ENCODE assay signal across 20 cellular contexts in the genomic region with DNA sequence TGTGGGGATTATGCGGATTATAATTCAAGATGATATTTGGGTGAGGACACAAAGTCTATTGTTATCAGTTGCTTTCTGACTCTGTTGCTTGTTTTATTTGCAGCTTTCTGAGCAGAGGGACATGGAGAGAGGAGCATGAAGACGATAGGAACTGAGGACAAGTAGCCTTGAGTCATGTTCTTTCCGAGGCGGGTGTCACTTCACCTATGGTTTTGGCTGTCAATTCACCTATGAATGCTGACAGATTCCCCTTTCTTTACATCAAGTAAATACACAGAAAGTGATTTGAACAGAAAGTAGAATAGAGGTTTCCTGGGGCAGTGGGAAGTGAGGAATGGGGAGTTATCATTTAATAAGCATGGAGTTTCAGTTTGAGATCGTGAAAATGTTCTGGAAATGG.
"Had no signal": no experiment of that assay in that cellular context is flagged by ENCODE, and none has a peak within 500 bp of the region (broad histone marks: within the 10 kb centered on the region; RNA-seq: fewer than 3 reads in every experiment).

No MANE protein-coding gene starts in this region.

- DNase-seq: activated naive CD8-positive, alpha-beta T cell treated with anti-CD3 and anti-CD28 coated beads, Interleukin-2, amount 10 ng/mL, durations not matched to agents 7 days and 5 days; anterior cingulate cortex; brain microvascular endothelial cell; effector memory CD4-positive, alpha-beta T cell; foreskin keratinocyte; glutamatergic neuron; hypothalamus; kidney; left lung; naive B cell; pancreas; SJCRH30; stimulated activated CD4-positive, alpha-beta T cell treated with anti-CD3 and anti-CD28 coated beads, Interleukin-2, amount 100 ng/mL, for 24 hours; substantia nigra; SW 1271; transverse colon had no signal

- H3K27ac Mint-ChIP-seq: activated naive CD8-positive, alpha-beta T cell treated with anti-CD3 and anti-CD28 coated beads, Interleukin-2, amount 10 ng/mL, durations not matched to agents 7 days and 5 days; dendritic cell treated with granulocyte-macrophage colony-stimulating factor and Interleukin-4, amounts not matched to agents 40 ng/mL and 50 ng/mL, for 4 days; naive B cell; stimulated activated memory B cell treated with anti-CD40 and anti-IgM and Interleukin-4, amounts not matched to agents 10 μg/mL and 1 μg/mL and 100 μg/mL, for 72 hours had no signal

- H3K4me1 Mint-ChIP-seq: activated naive CD8-positive, alpha-beta T cell treated with anti-CD3 and anti-CD28 coated beads, Interleukin-2, amount 10 ng/mL, durations not matched to agents 7 days and 5 days; naive B cell; stimulated activated memory B cell treated with anti-CD40 and anti-IgM and Interleukin-4, amounts not matched to agents 10 μg/mL and 1 μg/mL and 100 μg/mL, for 72 hours had no signal

- H3K9me3 ChIP-seq: left lung, pancreas, SJCRH30, transverse colon, vagina had no signal

- H3K4me3 ChIP-seq: left lung, pancreas, SJCRH30, transverse colon, vagina had no signal

- H3K9me3 Mint-ChIP-seq: activated naive CD8-positive, alpha-beta T cell treated with anti-CD3 and anti-CD28 coated beads, Interleukin-2, amount 10 ng/mL, durations not matched to agents 7 days and 5 days; dendritic cell treated with granulocyte-macrophage colony-stimulating factor and Interleukin-4, amounts not matched to agents 40 ng/mL and 50 ng/mL, for 4 days; naive B cell; stimulated activated memory B cell treated with anti-CD40 and anti-IgM and Interleukin-4, amounts not matched to agents 10 μg/mL and 1 μg/mL and 100 μg/mL, for 72 hours had no signal

- H3K4me3 Mint-ChIP-seq: activated naive CD8-positive, alpha-beta T cell treated with anti-CD3 and anti-CD28 coated beads, Interleukin-2, amount 10 ng/mL, durations not matched to agents 7 days and 5 days; dendritic cell treated with granulocyte-macrophage colony-stimulating factor and Interleukin-4, amounts not matched to agents 40 ng/mL and 50 ng/mL, for 4 days; naive B cell; stimulated activated memory B cell treated with anti-CD40 and anti-IgM and Interleukin-4, amounts not matched to agents 10 μg/mL and 1 μg/mL and 100 μg/mL, for 72 hours had no signal

- H3K36me3 Mint-ChIP-seq: activated naive CD8-positive, alpha-beta T cell treated with anti-CD3 and anti-CD28 coated beads, Interleukin-2, amount 10 ng/mL, durations not matched to agents 7 days and 5 days; naive B cell; stimulated activated memory B cell treated with anti-CD40 and anti-IgM and Interleukin-4, amounts not matched to agents 10 μg/mL and 1 μg/mL and 100 μg/mL, for 72 hours had no signal

- H3K27me3 ChIP-seq: brain microvascular endothelial cell, foreskin keratinocyte, left lung, pancreas, SJCRH30, transverse colon, vagina had no signal

- H3K27me3 Mint-ChIP-seq: activated naive CD8-positive, alpha-beta T cell treated with anti-CD3 and anti-CD28 coated beads, Interleukin-2, amount 10 ng/mL, durations not matched to agents 7 days and 5 days; dendritic cell treated with granulocyte-macrophage colony-stimulating factor and Interleukin-4, amounts not matched to agents 40 ng/mL and 50 ng/mL, for 4 days; stimulated activated memory B cell treated with anti-CD40 and anti-IgM and Interleukin-4, amounts not matched to agents 10 μg/mL and 1 μg/mL and 100 μg/mL, for 72 hours had no signal

- H3K36me3 ChIP-seq: brain microvascular endothelial cell, left lung, pancreas, SJCRH30, transverse colon, vagina had no signal

- H3K4me1 ChIP-seq: foreskin keratinocyte, left lung, pancreas, SJCRH30, transverse colon, vagina had no signal

- ATAC-seq: foreskin keratinocyte; left lung; pancreas; sciatic nerve; stimulated activated memory B cell treated with anti-CD40 and anti-IgM and Interleukin-4, amounts not matched to agents 10 μg/mL and 1 μg/mL and 100 μg/mL, for 72 hours had no signal

- H3K27ac ChIP-seq: brain microvascular endothelial cell, foreskin keratinocyte, left lung, pancreas, SJCRH30, transverse colon, vagina had no signal
